9 cellular contexts compared by ENCODE assay signal in the genomic region with DNA sequence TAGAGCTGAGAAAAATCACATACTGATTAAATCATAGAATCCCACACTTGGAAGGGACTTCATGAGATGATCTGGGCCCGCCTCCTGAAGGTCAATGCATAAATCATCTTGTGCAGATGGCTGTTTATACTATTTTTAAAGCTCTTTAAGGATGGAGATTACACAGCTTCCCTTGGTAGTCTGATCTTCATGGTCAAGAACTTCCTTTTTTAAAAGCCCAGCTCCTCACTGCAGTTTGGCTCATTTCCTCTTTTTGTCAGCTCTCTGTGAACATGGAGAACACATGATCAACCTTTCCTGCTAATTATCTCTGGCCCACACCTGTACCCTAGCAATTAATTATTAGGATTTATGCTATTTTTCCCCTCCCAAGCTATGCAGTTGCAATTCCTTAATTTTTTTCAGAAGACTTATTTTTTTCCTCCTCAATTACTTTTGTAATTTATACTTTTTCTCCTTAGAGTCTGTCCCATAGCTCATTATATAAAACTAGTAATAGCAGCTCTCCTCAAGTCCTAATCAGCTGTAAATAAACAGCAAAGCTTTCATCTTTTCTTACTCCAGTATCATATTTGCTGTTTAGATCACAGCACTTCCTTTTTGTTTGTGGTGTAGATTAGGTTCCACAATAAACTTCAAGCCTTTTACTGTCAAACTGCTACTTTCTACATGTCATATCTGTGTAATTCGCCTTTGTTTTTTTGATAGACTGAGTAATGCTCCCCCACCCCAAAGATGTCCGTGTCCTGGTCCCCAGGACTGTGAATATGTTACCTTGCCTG. TPM values are rescaled to one million over a fixed set of nuclear protein-coding genes. Genes with fewer than 3 reads are reported as not detected.
A peak's percentile ranks its signal among the peaks of the same experiment; 100 is the strongest.
DNase-seq lines count a peak whose midpoint lies in the region; ATAC-seq and TF ChIP-seq lines count a peak whose summit lies in the region.
"Had no signal": no experiment of that assay in that cellular context is flagged by ENCODE, and none has a peak within 500 bp of the region (broad histone marks: within the 10 kb centered on the region; RNA-seq: fewer than 3 reads in every experiment).

No MANE protein-coding gene starts in this region.

- no peaks in the 10 kb centered on the region for H3K9me3 Mint-ChIP-seq in type B pancreatic cell
- H3K9me3 Mint-ChIP-seq: T-helper 1 cell treated with Interleukin-12 subunit alpha and Interleukin-12 subunit beta and Interleukin-4 antibody, amounts not matched to agents 30 μg/mL and 1 μg/mL, for 36 hours had no signal

- H3K27ac ChIP-seq in coronary artery = no peak overlapping the region

- H3K4me3 Mint-ChIP-seq in type B pancreatic cell = no peak overlapping the region
- H3K4me3 Mint-ChIP-seq: T-helper 1 cell treated with Interleukin-12 subunit alpha and Interleukin-12 subunit beta and Interleukin-4 antibody, amounts not matched to agents 30 μg/mL and 1 μg/mL, for 36 hours had no signal

- H3K27ac Mint-ChIP-seq in type B pancreatic cell = no peak overlapping the region
- H3K27ac Mint-ChIP-seq: T-helper 1 cell treated with Interleukin-12 subunit alpha and Interleukin-12 subunit beta and Interleukin-4 antibody, amounts not matched to agents 30 μg/mL and 1 μg/mL, for 36 hours had no signal

- H3K36me3 Mint-ChIP-seq in type B pancreatic cell = no peaks in the 10 kb centered on the region

- H3K4me1 Mint-ChIP-seq in type B pancreatic cell (ENCODE audit: unreplicated experiment) = no peaks in the 10 kb centered on the region

- DNase-seq in GF-D8 (lab: John Stamatoyannopoulos, UW) (peak; percentile 65), amniotic epithelial cell (ENCODE audit: low read depth) (peak; percentile 78), mucosa of gallbladder (ENCODE audit: low spot score) (no peak), coronary artery (ENCODE audit: low spot score) (no peak), type B pancreatic cell (ENCODE audit: extremely low spot score, unreplicated experiment) (no peak), NCI-H146 treated with DMSO at 0.1 percent for 48 hours (lab: John Stamatoyannopoulos, UW; ENCODE audit: unreplicated experiment) (no peak)

- no peak for TF ChIP-seq CTCF in coronary artery (IDR thresholded peaks at IDR 0.05)
- TF ChIP-seq CTCF in type B pancreatic cell (conservative IDR thresholded peaks at IDR 0.05) = no peak

- ATAC-seq in GM19467 (IDR thresholded peaks at IDR 0.05; ENCODE audit: unreplicated experiment) (peak; percentile 90), HG03280 (IDR thresholded peaks at IDR 0.05; ENCODE audit: unreplicated experiment) (peak; percentile 77)

- peaks cover 2% of the 10 kb centered on the region for H3K27me3 Mint-ChIP-seq in type B pancreatic cell

- H3K4me3 ChIP-seq in coronary artery = no peak overlapping the region

RNA-seq across cellular contexts. Expression of gene GCG, which starts 25.7 kb away (rescaled TPM):
- total RNA-seq in mucosa of gallbladder (0.17 TPM), type B pancreatic cell (ENCODE audit: low replicate concordance) (4,376 and 4,649 TPM in 2 replicates)

RNA-seq across cellular contexts. Expression of gene DPP4, which starts 52.3 kb away (rescaled TPM):
- 28.1 TPM for total RNA-seq in mucosa of gallbladder
- 55.9 and 89.4 TPM in 2 replicates for total RNA-seq in type B pancreatic cell (ENCODE audit: low replicate concordance)

Comparison
In these comparisons a context has a peak if more than half of its experiments do, and no peak if none do; other contexts are left out.
1. DNase-seq: peak in GF-D8 (single experiment) and amniotic epithelial cell (single experiment); none in mucosa of gallbladder (single experiment), coronary artery (single experiment), type B pancreatic cell (single experiment) and NCI-H146 treated with DMSO at 0.1 percent for 48 hours (single experiment).
2. RNA of gene GCG, which starts 25.7 kb away (total RNA-seq): 4,376 to 4,649 TPM in type B pancreatic cell; 0.17 TPM in mucosa of gallbladder (single experiment); every median in the first group is over 1,000 times any median in the second.